In the genomic region with DNA sequence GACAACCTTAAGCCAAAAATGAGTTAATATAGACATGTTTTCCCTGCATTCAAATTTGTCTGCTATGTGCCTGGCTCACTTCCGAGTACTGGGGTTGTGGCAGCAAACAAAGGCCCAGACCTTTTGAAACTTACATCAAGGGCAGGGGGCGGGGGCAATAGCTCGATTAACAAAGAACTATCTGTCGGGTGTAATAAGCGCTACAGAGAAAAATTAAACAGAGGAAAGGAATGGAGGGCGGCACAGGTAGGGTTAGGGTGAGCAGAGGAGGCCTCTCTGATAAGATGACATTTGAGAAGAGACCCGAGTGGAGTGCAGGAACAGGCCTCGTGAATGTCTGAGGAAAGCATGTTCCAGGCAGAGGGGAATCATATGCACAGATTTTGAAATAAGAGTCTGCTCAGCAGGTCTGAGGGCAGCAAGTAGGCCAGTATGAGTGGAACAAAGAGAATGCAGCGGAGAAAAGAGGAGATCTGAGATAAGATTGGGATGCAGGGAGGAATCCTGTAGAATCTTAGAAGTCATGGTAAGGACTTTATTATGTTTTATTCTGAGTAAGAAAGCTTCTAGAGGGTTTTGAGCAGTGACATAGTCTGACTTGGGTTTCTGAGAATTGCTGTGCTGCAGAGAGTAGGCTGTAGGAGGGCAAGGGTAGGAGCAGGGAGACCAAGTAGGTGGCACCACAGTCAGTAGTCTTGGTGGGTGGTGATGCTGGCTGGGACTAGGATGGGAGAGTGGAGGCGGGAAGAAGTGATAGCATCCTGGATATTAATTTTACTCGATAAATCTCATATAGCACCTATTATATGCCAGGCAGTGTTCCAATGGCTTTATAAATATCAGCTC, we compare ENCODE assay signal across 1 cellular context.
TF ChIP-seq lines count a peak whose summit lies in the region.

No MANE protein-coding gene starts in this region.

TF ChIP-seq in HepG2, 621 proteins besides CTCF, POLR2A, EP300 and RAD21 (continued from another document and continues in another):
- TF ChIP-seq, protein P1, sequence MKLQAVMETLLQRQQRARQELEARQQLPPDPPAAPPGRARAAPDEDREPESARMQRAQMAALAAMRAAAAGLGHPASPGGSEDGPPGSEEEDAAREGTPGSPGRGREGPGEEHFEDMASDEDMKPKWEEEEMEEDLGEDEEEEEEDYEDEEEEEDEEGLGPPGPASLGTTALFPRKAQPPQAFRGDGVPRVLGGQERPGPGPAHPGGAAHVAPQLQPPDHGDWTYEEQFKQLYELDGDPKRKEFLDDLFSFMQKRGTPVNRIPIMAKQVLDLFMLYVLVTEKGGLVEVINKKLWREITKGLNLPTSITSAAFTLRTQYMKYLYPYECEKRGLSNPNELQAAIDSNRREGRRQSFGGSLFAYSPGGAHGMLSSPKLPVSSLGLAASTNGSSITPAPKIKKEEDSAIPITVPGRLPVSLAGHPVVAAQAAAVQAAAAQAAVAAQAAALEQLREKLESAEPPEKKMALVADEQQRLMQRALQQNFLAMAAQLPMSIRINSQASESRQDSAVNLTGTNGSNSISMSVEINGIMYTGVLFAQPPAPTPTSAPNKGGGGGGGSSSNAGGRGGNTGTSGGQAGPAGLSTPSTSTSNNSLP (IDR thresholded peaks at IDR 0.05; ENCODE audit: low read depth, low read length): peak; percentile 71; the same call in 1 of the 2 replicates
- TF ChIP-seq HDAC1 (CRISPR knock-in tag; IDR thresholded peaks at IDR 0.05) (peak; percentile 35; the same call in 1 of the 2 replicates), ZBTB38 (CRISPR knock-in tag; IDR thresholded peaks at IDR 0.05) (no peak), NONO (IDR thresholded peaks at IDR 0.05) (no peak), NONO (CRISPR knock-in tag; conservative IDR thresholded peaks at IDR 0.05) (peak; percentile 30; the same call in 1 of the 2 replicates), ZNF652 (CRISPR knock-in tag; IDR thresholded peaks at IDR 0.05; ENCODE audit: borderline replicate concordance, low read depth) (peak; percentile 69; the same call in 1 of the 2 replicates), ZNF274 (CRISPR knock-in tag; IDR thresholded peaks at IDR 0.05) (no peak), HOXA3 (CRISPR knock-in tag; IDR thresholded peaks at IDR 0.05) (peak; percentile 28; the same call in 1 of the 2 replicates), ETV6 (CRISPR knock-in tag; conservative IDR thresholded peaks at IDR 0.05) (no peak), ZNF775 (CRISPR knock-in tag; IDR thresholded peaks at IDR 0.05; ENCODE audit: borderline replicate concordance) (no peak), PAX8 (CRISPR knock-in tag; IDR thresholded peaks at IDR 0.05; ENCODE audit: borderline replicate concordance) (no peak), ZNF792 (CRISPR knock-in tag; IDR thresholded peaks at IDR 0.05) (0 out of 2 replicates have a peak, but pooled peaks have one; percentile 32), SOX13 (IDR thresholded peaks at IDR 0.05) (peak; percentile 74), SOX13 (CRISPR knock-in tag; conservative IDR thresholded peaks at IDR 0.05 in 1 of 2, IDR thresholded peaks at IDR 0.05 in 1 of 2) (peak in 1 of 2 experiments; percentile 91; a peak in 2 of 4 replicates), ZNF33A (CRISPR knock-in tag; IDR thresholded peaks at IDR 0.05; ENCODE audit: borderline replicate concordance) (no peak), MYNN (CRISPR knock-in tag; IDR thresholded peaks at IDR 0.05; ENCODE audit: low read depth) (no peak), HMG20A (CRISPR knock-in tag; IDR thresholded peaks at IDR 0.05; ENCODE audit: borderline replicate concordance) (peak; percentile 54; the same call in 1 of the 2 replicates), NFYB (CRISPR knock-in tag; IDR thresholded peaks at IDR 0.05) (no peak), SAP130 (CRISPR knock-in tag; IDR thresholded peaks at IDR 0.05; ENCODE audit: low read depth) (peak; percentile 52), MIER2 (CRISPR knock-in tag; IDR thresholded peaks at IDR 0.05) (peak; percentile 53; the same call in 1 of the 2 replicates), GATAD2A (CRISPR knock-in tag; IDR thresholded peaks at IDR 0.05) (peak; percentile 39; the same call in 1 of the 2 replicates), ZFP36 (IDR thresholded peaks at IDR 0.05; ENCODE audit: borderline replicate concordance, low read depth, low read length, partially characterized antibody) (no peak)
- TF ChIP-seq, protein P2, sequence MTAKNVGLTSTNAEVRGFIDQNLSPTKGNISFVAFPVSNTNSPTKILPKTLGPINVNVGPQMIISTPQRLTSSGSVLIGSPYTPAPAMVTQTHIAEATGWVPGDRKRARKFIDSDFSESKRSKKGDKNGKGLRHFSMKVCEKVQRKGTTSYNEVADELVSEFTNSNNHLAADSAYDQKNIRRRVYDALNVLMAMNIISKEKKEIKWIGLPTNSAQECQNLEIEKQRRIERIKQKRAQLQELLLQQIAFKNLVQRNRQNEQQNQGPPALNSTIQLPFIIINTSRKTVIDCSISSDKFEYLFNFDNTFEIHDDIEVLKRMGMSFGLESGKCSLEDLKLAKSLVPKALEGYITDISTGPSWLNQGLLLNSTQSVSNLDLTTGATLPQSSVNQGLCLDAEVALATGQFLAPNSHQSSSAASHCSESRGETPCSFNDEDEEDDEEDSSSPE (CRISPR knock-in tag; IDR thresholded peaks at IDR 0.05): 0 out of 2 replicates have a peak, but pooled peaks have one; percentile 21
- TF ChIP-seq, protein P3, sequence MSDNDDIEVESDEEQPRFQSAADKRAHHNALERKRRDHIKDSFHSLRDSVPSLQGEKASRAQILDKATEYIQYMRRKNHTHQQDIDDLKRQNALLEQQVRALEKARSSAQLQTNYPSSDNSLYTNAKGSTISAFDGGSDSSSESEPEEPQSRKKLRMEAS (IDR thresholded peaks at IDR 0.05): peak; percentile 53; the same call in 1 of the 2 replicates
- TF ChIP-seq, protein P4, sequence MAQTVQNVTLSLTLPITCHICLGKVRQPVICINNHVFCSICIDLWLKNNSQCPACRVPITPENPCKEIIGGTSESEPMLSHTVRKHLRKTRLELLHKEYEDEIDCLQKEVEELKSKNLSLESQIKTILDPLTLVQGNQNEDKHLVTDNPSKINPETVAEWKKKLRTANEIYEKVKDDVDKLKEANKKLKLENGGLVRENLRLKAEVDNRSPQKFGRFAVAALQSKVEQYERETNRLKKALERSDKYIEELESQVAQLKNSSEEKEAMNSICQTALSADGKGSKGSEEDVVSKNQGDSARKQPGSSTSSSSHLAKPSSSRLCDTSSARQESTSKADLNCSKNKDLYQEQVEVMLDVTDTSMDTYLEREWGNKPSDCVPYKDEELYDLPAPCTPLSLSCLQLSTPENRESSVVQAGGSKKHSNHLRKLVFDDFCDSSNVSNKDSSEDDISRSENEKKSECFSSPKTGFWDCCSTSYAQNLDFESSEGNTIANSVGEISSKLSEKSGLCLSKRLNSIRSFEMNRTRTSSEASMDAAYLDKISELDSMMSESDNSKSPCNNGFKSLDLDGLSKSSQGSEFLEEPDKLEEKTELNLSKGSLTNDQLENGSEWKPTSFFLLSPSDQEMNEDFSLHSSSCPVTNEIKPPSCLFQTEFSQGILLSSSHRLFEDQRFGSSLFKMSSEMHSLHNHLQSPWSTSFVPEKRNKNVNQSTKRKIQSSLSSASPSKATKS (CRISPR knock-in tag; IDR thresholded peaks at IDR 0.05): no peak
- TF ChIP-seq, protein P5, sequence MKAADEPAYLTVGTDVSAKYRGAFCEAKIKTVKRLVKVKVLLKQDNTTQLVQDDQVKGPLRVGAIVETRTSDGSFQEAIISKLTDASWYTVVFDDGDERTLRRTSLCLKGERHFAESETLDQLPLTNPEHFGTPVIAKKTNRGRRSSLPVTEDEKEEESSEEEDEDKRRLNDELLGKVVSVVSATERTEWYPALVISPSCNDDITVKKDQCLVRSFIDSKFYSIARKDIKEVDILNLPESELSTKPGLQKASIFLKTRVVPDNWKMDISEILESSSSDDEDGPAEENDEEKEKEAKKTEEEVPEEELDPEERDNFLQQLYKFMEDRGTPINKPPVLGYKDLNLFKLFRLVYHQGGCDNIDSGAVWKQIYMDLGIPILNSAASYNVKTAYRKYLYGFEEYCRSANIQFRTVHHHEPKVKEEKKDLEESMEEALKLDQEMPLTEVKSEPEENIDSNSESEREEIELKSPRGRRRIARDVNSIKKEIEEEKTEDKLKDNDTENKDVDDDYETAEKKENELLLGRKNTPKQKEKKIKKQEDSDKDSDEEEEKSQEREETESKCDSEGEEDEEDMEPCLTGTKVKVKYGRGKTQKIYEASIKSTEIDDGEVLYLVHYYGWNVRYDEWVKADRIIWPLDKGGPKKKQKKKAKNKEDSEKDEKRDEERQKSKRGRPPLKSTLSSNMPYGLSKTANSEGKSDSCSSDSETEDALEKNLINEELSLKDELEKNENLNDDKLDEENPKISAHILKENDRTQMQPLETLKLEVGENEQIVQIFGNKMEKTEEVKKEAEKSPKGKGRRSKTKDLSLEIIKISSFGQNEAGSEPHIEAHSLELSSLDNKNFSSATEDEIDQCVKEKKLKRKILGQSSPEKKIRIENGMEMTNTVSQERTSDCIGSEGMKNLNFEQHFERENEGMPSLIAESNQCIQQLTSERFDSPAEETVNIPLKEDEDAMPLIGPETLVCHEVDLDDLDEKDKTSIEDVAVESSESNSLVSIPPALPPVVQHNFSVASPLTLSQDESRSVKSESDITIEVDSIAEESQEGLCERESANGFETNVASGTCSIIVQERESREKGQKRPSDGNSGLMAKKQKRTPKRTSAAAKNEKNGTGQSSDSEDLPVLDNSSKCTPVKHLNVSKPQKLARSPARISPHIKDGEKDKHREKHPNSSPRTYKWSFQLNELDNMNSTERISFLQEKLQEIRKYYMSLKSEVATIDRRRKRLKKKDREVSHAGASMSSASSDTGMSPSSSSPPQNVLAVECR (CRISPR knock-in tag; IDR thresholded peaks at IDR 0.05; ENCODE audit: borderline replicate concordance): 0 out of 2 replicates have a peak, but pooled peaks have one; percentile 30
- TF ChIP-seq, protein P6, sequence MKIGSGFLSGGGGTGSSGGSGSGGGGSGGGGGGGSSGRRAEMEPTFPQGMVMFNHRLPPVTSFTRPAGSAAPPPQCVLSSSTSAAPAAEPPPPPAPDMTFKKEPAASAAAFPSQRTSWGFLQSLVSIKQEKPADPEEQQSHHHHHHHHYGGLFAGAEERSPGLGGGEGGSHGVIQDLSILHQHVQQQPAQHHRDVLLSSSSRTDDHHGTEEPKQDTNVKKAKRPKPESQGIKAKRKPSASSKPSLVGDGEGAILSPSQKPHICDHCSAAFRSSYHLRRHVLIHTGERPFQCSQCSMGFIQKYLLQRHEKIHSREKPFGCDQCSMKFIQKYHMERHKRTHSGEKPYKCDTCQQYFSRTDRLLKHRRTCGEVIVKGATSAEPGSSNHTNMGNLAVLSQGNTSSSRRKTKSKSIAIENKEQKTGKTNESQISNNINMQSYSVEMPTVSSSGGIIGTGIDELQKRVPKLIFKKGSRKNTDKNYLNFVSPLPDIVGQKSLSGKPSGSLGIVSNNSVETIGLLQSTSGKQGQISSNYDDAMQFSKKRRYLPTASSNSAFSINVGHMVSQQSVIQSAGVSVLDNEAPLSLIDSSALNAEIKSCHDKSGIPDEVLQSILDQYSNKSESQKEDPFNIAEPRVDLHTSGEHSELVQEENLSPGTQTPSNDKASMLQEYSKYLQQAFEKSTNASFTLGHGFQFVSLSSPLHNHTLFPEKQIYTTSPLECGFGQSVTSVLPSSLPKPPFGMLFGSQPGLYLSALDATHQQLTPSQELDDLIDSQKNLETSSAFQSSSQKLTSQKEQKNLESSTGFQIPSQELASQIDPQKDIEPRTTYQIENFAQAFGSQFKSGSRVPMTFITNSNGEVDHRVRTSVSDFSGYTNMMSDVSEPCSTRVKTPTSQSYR (CRISPR knock-in tag; IDR thresholded peaks at IDR 0.05; ENCODE audit: borderline replicate concordance): peak; percentile 42; the same call in 1 of the 2 replicates
- TF ChIP-seq, protein P7, sequence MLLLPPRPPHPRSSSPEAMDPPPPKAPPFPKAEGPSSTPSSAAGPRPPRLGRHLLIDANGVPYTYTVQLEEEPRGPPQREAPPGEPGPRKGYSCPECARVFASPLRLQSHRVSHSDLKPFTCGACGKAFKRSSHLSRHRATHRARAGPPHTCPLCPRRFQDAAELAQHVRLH (CRISPR knock-in tag; IDR thresholded peaks at IDR 0.05; ENCODE audit: borderline replicate concordance, low read depth): 0 out of 2 replicates have a peak, but pooled peaks have one; percentile 26
- TF ChIP-seq, protein P8, sequence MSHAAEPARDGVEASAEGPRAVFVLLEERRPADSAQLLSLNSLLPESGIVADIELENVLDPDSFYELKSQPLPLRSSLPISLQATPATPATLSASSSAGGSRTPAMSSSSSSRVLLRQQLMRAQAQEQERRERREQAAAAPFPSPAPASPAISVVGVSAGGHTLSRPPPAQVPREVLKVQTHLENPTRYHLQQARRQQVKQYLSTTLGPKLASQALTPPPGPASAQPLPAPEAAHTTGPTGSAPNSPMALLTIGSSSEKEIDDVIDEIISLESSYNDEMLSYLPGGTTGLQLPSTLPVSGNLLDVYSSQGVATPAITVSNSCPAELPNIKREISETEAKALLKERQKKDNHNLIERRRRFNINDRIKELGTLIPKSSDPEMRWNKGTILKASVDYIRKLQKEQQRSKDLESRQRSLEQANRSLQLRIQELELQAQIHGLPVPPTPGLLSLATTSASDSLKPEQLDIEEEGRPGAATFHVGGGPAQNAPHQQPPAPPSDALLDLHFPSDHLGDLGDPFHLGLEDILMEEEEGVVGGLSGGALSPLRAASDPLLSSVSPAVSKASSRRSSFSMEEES (CRISPR knock-in tag; IDR thresholded peaks at IDR 0.05): 0 out of 2 replicates have a peak, but pooled peaks have one; percentile 24
- TF ChIP-seq, protein P9, sequence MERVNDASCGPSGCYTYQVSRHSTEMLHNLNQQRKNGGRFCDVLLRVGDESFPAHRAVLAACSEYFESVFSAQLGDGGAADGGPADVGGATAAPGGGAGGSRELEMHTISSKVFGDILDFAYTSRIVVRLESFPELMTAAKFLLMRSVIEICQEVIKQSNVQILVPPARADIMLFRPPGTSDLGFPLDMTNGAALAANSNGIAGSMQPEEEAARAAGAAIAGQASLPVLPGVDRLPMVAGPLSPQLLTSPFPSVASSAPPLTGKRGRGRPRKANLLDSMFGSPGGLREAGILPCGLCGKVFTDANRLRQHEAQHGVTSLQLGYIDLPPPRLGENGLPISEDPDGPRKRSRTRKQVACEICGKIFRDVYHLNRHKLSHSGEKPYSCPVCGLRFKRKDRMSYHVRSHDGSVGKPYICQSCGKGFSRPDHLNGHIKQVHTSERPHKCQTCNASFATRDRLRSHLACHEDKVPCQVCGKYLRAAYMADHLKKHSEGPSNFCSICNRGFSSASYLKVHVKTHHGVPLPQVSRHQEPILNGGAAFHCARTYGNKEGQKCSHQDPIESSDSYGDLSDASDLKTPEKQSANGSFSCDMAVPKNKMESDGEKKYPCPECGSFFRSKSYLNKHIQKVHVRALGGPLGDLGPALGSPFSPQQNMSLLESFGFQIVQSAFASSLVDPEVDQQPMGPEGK (CRISPR knock-in tag; IDR thresholded peaks at IDR 0.05): peak; percentile 51; the same call in 1 of the 2 replicates
- TF ChIP-seq, protein P10, sequence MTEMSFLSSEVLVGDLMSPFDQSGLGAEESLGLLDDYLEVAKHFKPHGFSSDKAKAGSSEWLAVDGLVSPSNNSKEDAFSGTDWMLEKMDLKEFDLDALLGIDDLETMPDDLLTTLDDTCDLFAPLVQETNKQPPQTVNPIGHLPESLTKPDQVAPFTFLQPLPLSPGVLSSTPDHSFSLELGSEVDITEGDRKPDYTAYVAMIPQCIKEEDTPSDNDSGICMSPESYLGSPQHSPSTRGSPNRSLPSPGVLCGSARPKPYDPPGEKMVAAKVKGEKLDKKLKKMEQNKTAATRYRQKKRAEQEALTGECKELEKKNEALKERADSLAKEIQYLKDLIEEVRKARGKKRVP (CRISPR knock-in tag; IDR thresholded peaks at IDR 0.05): 0 out of 4 replicates have a peak, but pooled peaks of 1 of the 2 experiments have one; percentile 17
